19 cellular contexts compared by ENCODE assay signal in the genomic region with DNA sequence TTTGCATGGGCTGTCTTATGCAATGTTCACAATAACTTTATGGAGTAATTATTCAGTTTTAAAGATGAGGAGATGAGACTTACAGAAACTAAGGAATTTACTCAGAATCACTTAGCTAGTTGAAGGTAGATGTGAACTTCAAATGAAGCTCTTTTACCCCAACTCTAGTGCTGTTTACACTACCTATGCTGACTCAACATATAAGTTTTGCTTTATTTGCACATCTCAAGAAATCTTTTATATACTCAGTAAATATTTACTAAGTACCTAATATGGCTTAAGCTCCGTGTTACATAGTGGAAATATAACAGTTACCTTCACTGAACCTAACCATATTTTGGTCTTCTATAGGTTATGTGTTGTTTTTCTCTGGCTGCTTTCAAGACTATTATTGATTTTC.
"Had no signal": no experiment of that assay in that cellular context is flagged by ENCODE, and none has a peak within 500 bp of the region (broad histone marks: within the 10 kb centered on the region; RNA-seq: fewer than 3 reads in every experiment).

No MANE protein-coding gene starts in this region.

- H3K27ac ChIP-seq: lower lobe of right lung, prostate gland, sigmoid colon, spleen, thoracic aorta, tibial nerve, upper lobe of left lung had no signal

- H3K36me3 ChIP-seq: lower lobe of right lung, prostate gland, right atrium auricular region, sigmoid colon, spleen, thoracic aorta, tibial nerve, upper lobe of left lung had no signal

- DNase-seq: cortex of kidney; effector CD4-positive, alpha-beta T cell; hypothalamus; immature natural killer cell; left colon; left ventricle myocardium superior; lower lobe of right lung; naive B cell; sigmoid colon; spleen; stimulated activated naive B cell treated with anti-CD40 and anti-IgM and Interleukin-4, amounts not matched to agents 10 μg/mL and 1 μg/mL and 100 μg/mL, for 72 hours; upper lobe of left lung had no signal

- ATAC-seq: left colon; lower lobe of right lung; natural killer cell treated with Interleukin-12 subunit alpha and Interleukin-12 subunit beta and Interleukin-15 and Interleukin-18, amount 100 ng/mL, for 72 hours; stimulated activated naive B cell treated with anti-CD40 and anti-IgM and Interleukin-4, amounts not matched to agents 10 μg/mL and 1 μg/mL and 100 μg/mL, for 72 hours had no signal

- H3K4me3 ChIP-seq: lower lobe of right lung, prostate gland, sigmoid colon, spleen, thoracic aorta, tibial nerve, upper lobe of left lung had no signal

- H3K4me1 ChIP-seq: lower lobe of right lung, prostate gland, right atrium auricular region, sigmoid colon, spleen, tibial nerve, upper lobe of left lung had no signal

- FAIRE-seq: frontal cortex, urothelium cell line had no signal

- H3K27me3 ChIP-seq: right atrium auricular region, sigmoid colon, spleen, tibial nerve, upper lobe of left lung had no signal

- H3K9me3 ChIP-seq: lower lobe of right lung, prostate gland, right atrium auricular region, sigmoid colon, spleen, thoracic aorta, tibial nerve, upper lobe of left lung had no signal
